6 cellular contexts compared by ENCODE assay signal in the genomic region with DNA sequence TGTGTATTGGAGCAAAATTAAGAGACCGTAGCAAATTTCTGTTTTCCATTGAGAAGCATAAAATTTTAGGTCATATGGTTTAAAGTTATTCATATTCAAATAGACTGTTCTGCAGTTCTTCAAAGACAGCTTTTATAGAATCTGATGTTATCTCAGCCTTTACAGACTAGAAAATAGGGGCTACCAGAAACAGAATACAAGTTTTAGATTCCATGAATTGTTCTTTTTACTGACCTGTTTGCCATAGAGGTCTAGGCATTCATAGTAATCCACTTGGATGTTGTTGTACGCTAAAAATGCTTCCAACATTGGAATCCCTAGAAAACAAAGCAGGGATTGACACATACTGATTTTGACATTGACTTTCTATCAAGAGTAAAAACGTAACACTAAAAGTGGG. TPM values are rescaled to one million over a fixed set of nuclear protein-coding genes. Genes with fewer than 3 reads are reported as not detected.
"Had no signal": no experiment of that assay in that cellular context is flagged by ENCODE, and none has a peak within 500 bp of the region (broad histone marks: within the 10 kb centered on the region; RNA-seq: fewer than 3 reads in every experiment).

No MANE protein-coding gene starts in this region.

- H3K4me3 ChIP-seq: K562 had no signal

- H3K27ac ChIP-seq: HL-60 had no signal

- FAIRE-seq: HepG2, HTR-8/SVneo, K562 had no signal

- ATAC-seq: HepG2, K562 had no signal

- DNase-seq: IMR-90 had no signal

RNA-seq across cellular contexts. Expression of gene BTBD3, which starts 47.3 kb away (rescaled TPM):
- polyA plus RNA-seq: IgD-negative memory B cell had no signal
